ENCODE assay signal across 8 cellular contexts in genomic region chr11:57668467-57668890, GRCh38. TPM values are rescaled to one million over a fixed set of nuclear protein-coding genes. Genes with fewer than 3 reads are reported as not detected.
DNase-seq lines count a peak whose midpoint lies in the region; ATAC-seq, FAIRE-seq and TF ChIP-seq lines count a peak whose summit lies in the region.

No MANE protein-coding gene starts in this region.

- no peak for TF ChIP-seq CTCF in nephron progenitor cell (IDR thresholded peaks at IDR 0.05)

- H3K27me3 ChIP-seq in endocrine pancreas (ENCODE audit: control insufficient read depth, insufficient read depth, low read length) = no peaks in the 10 kb centered on the region

- no peaks in the 10 kb centered on the region for H3K9me3 ChIP-seq in endocrine pancreas (ENCODE audit: control insufficient read depth, low read length)

- ATAC-seq in HG02885 (IDR thresholded peaks at IDR 0.05; ENCODE audit: poor library complexity, unreplicated experiment) (peak; percentile 15), T-cell (replicated peaks in 1 of 4) (peak in 2 of 4 experiments; percentile 2 to 4), HG03108 (IDR thresholded peaks at IDR 0.05; ENCODE audit: unreplicated experiment) (no peak)

- peaks cover 7% of the 10 kb centered on the region for H3K4me1 ChIP-seq in endocrine pancreas (ENCODE audit: control insufficient read depth, insufficient read depth, low read length)

- H3K4me3 ChIP-seq in endocrine pancreas (ENCODE audit: control insufficient read depth, insufficient read depth, low read length) = peak overlapping the region; percentile 99

- POLR2A ChIA-PET in T-cell (lab: Charles Lee) = no interaction called here

- H3K36me3 ChIP-seq in endocrine pancreas (ENCODE audit: control insufficient read depth, insufficient read depth, low read length) = peaks cover 3% of the 10 kb centered on the region

- FAIRE-seq in H54 (lab: Jason Lieb, UNC) = no peak

- TF ChIP-seq POLR2A in H54 (IDR thresholded peaks at IDR 0.05; ENCODE audit: low read depth, low read length) = no peak

- H3K9ac ChIP-seq in endocrine pancreas (ENCODE audit: control insufficient read depth, insufficient read depth, low read length) = peak overlapping the region; percentile 97

- peak overlapping the region; percentile 99 to 100 for H3K27ac Mint-ChIP-seq in T-cell
- H3K27ac Mint-ChIP-seq in nephron progenitor cell = peak overlapping the region; percentile 99

- H3K4me3 Mint-ChIP-seq in T-cell = peak overlapping the region; percentile 93 to 98 (median 95)
- peak overlapping the region; percentile 99 for H3K4me3 Mint-ChIP-seq in nephron progenitor cell

- H3K4me1 Mint-ChIP-seq in T-cell = peaks cover 55 to 64% (median 58%) of the 10 kb centered on the region in 3 donors
- H3K4me1 Mint-ChIP-seq in nephron progenitor cell = peaks cover 54% of the 10 kb centered on the region

- CTCF ChIA-PET in T-cell (lab: Charles Lee) = interaction anchor here (0.6 to 2.1 kb wide), 3 partner anchors 44 to 100 kb away, joined by 3 to 5 read pairs (median 4); partner anchors contain the start of genes MED19 (in 1 of the 2) and SELENOH (in 1 of the 2)

- H3K27me3 Mint-ChIP-seq in T-cell (no peaks in the 10 kb centered on the region), nephron progenitor cell (ENCODE audit: low read depth, poor library complexity) (peaks cover 2% of the 10 kb centered on the region)

- DNase-seq in NOMO-1 (lab: John Stamatoyannopoulos, UW; ENCODE audit: unreplicated experiment in 2 of 2) = peak; percentile 37 to 40
- no peak for DNase-seq in NOMO-1 treated with dmso at 0.1 percent for 144 hours (lab: John Stamatoyannopoulos, UW; ENCODE audit: unreplicated experiment)
- DNase-seq in T-cell = peak in 22 of 34 experiments; percentile 4 to 48 (median 27)
- no peak for DNase-seq in nephron progenitor cell
- DNase-seq in H54 (ENCODE audit: insufficient read length, low spot score) = no peak

- H3K9me3 Mint-ChIP-seq in T-cell = no peaks in the 10 kb centered on the region
- H3K9me3 Mint-ChIP-seq in nephron progenitor cell = no peaks in the 10 kb centered on the region

- H3K36me3 Mint-ChIP-seq in T-cell (peaks cover 14% of the 10 kb centered on the region), nephron progenitor cell (ENCODE audit: low read depth) (peaks cover 17% of the 10 kb centered on the region)

RNA-seq across cellular contexts. Expression of gene ZDHHC5, which starts 0.6 kb away (rescaled TPM):
- 10 to 100 TPM; 57.3 to 67.2 (median 60.7) TPM for total RNA-seq in T-cell

RNA-seq across cellular contexts. Expression of gene CLP1, which starts 10.9 kb away (rescaled TPM):
- total RNA-seq in T-cell = 10 to 100 TPM; 14.3 to 16.0 (median 14.5) TPM

RNA-seq across cellular contexts. Expression of gene YPEL4, which starts 18.8 kb away (rescaled TPM):
- 10 to 100 TPM in 3 of 5 donors, 1 to 10 TPM in 2; 1.8 to 13.5 (median 11.1) TPM for total RNA-seq in T-cell

RNA-seq across cellular contexts. Expression of gene MED19, which starts 43.5 kb away (rescaled TPM):
- total RNA-seq in T-cell = 10 to 100 TPM; 11.4 to 14.8 (median 12.7) TPM

RNA-seq across cellular contexts. Expression of gene TMX2, which starts 43.9 kb away (rescaled TPM):
- 10 to 100 TPM; 34.5 to 55.9 (median 51.2) TPM for total RNA-seq in T-cell

Comparison
In these comparisons a context has a peak if more than half of its experiments do, and no peak if none do; other contexts are left out.
1. DNase-seq: peak in NOMO-1 (2 of 2) and T-cell (22 of 34); none in NOMO-1 treated with dmso at 0.1 percent for 144 hours (single experiment), nephron progenitor cell (single experiment) and H54 (single experiment).